10 cellular contexts compared by ENCODE assay signal in genomic region chr10:125156196-125156595, GRCh38. TPM values are rescaled to one million over a fixed set of nuclear protein-coding genes. Genes with fewer than 3 reads are reported as not detected.
A peak's percentile ranks its signal among the peaks of the same experiment; 100 is the strongest.
DNase-seq lines count a peak whose midpoint lies in the region; TF ChIP-seq lines count a peak whose summit lies in the region.
"Had no signal": no experiment of that assay in that cellular context is flagged by ENCODE, and none has a peak within 500 bp of the region (broad histone marks: within the 10 kb centered on the region; RNA-seq: fewer than 3 reads in every experiment).

No MANE protein-coding gene starts in this region.

- no peak for TF ChIP-seq POLR2A in tibial nerve (IDR thresholded peaks at IDR 0.05)

- H3K4me3 Mint-ChIP-seq in mesothelial cell of epicardium, result peak overlapping the region; percentile 17

- intact Hi-C loops in dorsolateral prefrontal cortex (cut with DNase I), result loop anchor here in 1 of 2 donors (5.0 kb wide), 2 partner anchors 99 to 239 kb away; no protein-coding TSS in a partner anchor

- peaks cover 63% of the 10 kb centered on the region for H3K4me1 Mint-ChIP-seq in mesothelial cell of epicardium

- 74 to 78% methylated on average over 3 of the region's 3 CpGs for WGBS in tibial nerve, 2 donors

- DNase-seq in NCI-H526 treated with DMSO at 0.1 percent for 48 hours (lab: John Stamatoyannopoulos, UW), result peak; percentile 13
- no peak for DNase-seq in NCI-H526 (lab: John Stamatoyannopoulos, UW)
- DNase-seq in dorsolateral prefrontal cortex, result peak in 1 of 10 donors; percentile 12
- no peak for DNase-seq in mesothelial cell of epicardium (ENCODE audit: low spot score in 2 of 2, unreplicated experiment in 2 of 2)
- no peak for DNase-seq in tibial nerve (ENCODE audit: low spot score in 2 of 2)
- no peak for DNase-seq in activated CD4-positive, alpha-beta T cell treated with anti-CD3 and anti-CD28 coated beads, Interleukin-2, amount 50 U/mL, for 4 hours
- no peak for DNase-seq in activated effector memory CD4-positive, alpha-beta T cell treated with anti-CD3 and anti-CD28 coated beads, Interleukin-2, amount 50 U/mL, for 16 hours
- DNase-seq in amniotic stem cell (lab: John Stamatoyannopoulos, UW), result no peak
- DNase-seq: aorta, NCI-H187 had no signal

- H3K27me3 Mint-ChIP-seq in mesothelial cell of epicardium (ENCODE audit: low read depth), result no peaks in the 10 kb centered on the region

- peak overlapping the region in 57 of 59 donors; percentile 3 to 98 (median 91) for H3K27ac ChIP-seq in dorsolateral prefrontal cortex
- H3K27ac ChIP-seq in tibial nerve, result peak overlapping the region in 3 of 4 donors; percentile 41 to 92 (median 82)

- peaks cover 0 to 73% (median 53%) of the 10 kb centered on the region in 4 donors for H3K4me1 ChIP-seq in tibial nerve

- H3K27me3 ChIP-seq in dorsolateral prefrontal cortex (no peaks in the 10 kb centered on the region), tibial nerve (no peaks in the 10 kb centered on the region)

- TF ChIP-seq CTCF in dorsolateral prefrontal cortex (IDR thresholded peaks at IDR 0.05 in 54 of 56, conservative IDR thresholded peaks at IDR 0.05 in 2 of 56; ENCODE audit: low read depth in 1 of 56, partially characterized antibody in 56 of 56), result no peak
- TF ChIP-seq CTCF in mesothelial cell of epicardium (IDR thresholded peaks at IDR 0.05; ENCODE audit: unreplicated experiment), result no peak
- TF ChIP-seq CTCF in tibial nerve (IDR thresholded peaks at IDR 0.05), result no peak

- peak overlapping the region; percentile 44 for H3K27ac Mint-ChIP-seq in mesothelial cell of epicardium

- peaks cover 0 to 3% (median 0%) of the 10 kb centered on the region in 3 donors for H3K36me3 ChIP-seq in tibial nerve

- peak overlapping the region in 11 of 59 donors; percentile 7 to 85 (median 76) for H3K4me3 ChIP-seq in dorsolateral prefrontal cortex
- H3K4me3 ChIP-seq in tibial nerve, result no peak overlapping the region

- H3K9me3 ChIP-seq in tibial nerve, result no peaks in the 10 kb centered on the region

- no peak for TF ChIP-seq EP300 in tibial nerve (IDR thresholded peaks at IDR 0.05)

- no peaks in the 10 kb centered on the region for H3K9me3 Mint-ChIP-seq in mesothelial cell of epicardium

- H3K36me3 Mint-ChIP-seq in mesothelial cell of epicardium, result no peaks in the 10 kb centered on the region

RNA-seq across cellular contexts. Expression of gene CTBP2, which starts 4.2 kb away (rescaled TPM):
- total RNA-seq in dorsolateral prefrontal cortex, result 10 to 100 TPM; 31.4 to 73.2 (median 44.4) TPM
- total RNA-seq in mesothelial cell of epicardium, result 115 to 122 TPM (median 121 TPM) in 3 replicates
- 10 to 100 TPM; 40.4 to 97.9 (median 62.3) TPM for total RNA-seq in tibial nerve
